Comparison of ENCODE assay signal across 17 cellular contexts in genomic region chr9:127309715-127310114, GRCh38.
"Had no signal": no experiment of that assay in that cellular context is flagged by ENCODE, and none has a peak within 500 bp of the region (broad histone marks: within the 10 kb centered on the region; RNA-seq: fewer than 3 reads in every experiment).

No MANE protein-coding gene starts in this region.

- DNase-seq: activated CD4-positive, alpha-beta T cell treated with anti-CD3 and anti-CD28 coated beads, Interleukin-2, amount 10 ng/mL, durations not matched to agents 7 days and 5 days; activated CD8-positive, alpha-beta T cell treated with anti-CD3 and anti-CD28 coated beads, Interleukin-2, amount 10 ng/mL, durations not matched to agents 7 days and 5 days; activated naive CD4-positive, alpha-beta T cell treated with anti-CD3 and anti-CD28 coated beads for 36 hours; activated T-cell treated with anti-CD3 and anti-CD28 coated beads, Interleukin-2, amount 50 U/mL, for 4 hours; aorta; left colon; nucleus accumbens; stimulated activated CD4-positive, alpha-beta T cell treated with anti-CD3 and anti-CD28 coated beads, Interleukin-12 subunit alpha, Interleukin-12 subunit beta, amount 100 ng/mL, for 4 hours; stimulated activated CD4-positive, alpha-beta T cell treated with anti-CD3 and anti-CD28 coated beads, Interleukin-1b, Interleukin-23, amount 100 ng/mL, for 48 hours; stimulated activated CD8-positive, alpha-beta memory T cell treated with anti-CD3 and anti-CD28 coated beads, Interleukin-4, amount 100 ng/mL, for 48 hours; stimulated activated naive CD4-positive, alpha-beta T cell treated with Interleukin-2 at 50 U/mL for 16 hours; T-helper 1 cell; T-helper 9 cell; thyroid gland had no signal

- ATAC-seq: activated CD8-positive, alpha-beta T cell treated with anti-CD3 and anti-CD28 coated beads, Interleukin-2, amount 10 ng/mL, durations not matched to agents 7 days and 5 days; activated T-cell treated with anti-CD3 and anti-CD28 coated beads, Interleukin-2, amount 50 U/mL, for 4 hours; left colon had no signal

- H3K9me3 ChIP-seq: thyroid gland had no signal

- H3K36me3 ChIP-seq: thyroid gland had no signal

- H3K4me1 Mint-ChIP-seq: central memory CD8-positive, alpha-beta T cell; nephron had no signal

- H3K4me3 Mint-ChIP-seq: activated CD4-positive, alpha-beta T cell treated with anti-CD3 and anti-CD28 coated beads, Interleukin-2, amount 10 ng/mL, durations not matched to agents 7 days and 5 days; activated CD8-positive, alpha-beta T cell treated with anti-CD3 and anti-CD28 coated beads, Interleukin-2, amount 10 ng/mL, durations not matched to agents 7 days and 5 days; activated naive CD4-positive, alpha-beta T cell treated with anti-CD3 and anti-CD28 coated beads for 36 hours; activated T-cell treated with anti-CD3 and anti-CD28 coated beads, Interleukin-2, amount 50 U/mL, for 4 hours; central memory CD8-positive, alpha-beta T cell; nephron had no signal

- H3K4me3 ChIP-seq: coronary artery, thyroid gland had no signal

- H3K27ac Mint-ChIP-seq: activated CD4-positive, alpha-beta T cell treated with anti-CD3 and anti-CD28 coated beads, Interleukin-2, amount 10 ng/mL, durations not matched to agents 7 days and 5 days; activated CD8-positive, alpha-beta T cell treated with anti-CD3 and anti-CD28 coated beads, Interleukin-2, amount 10 ng/mL, durations not matched to agents 7 days and 5 days; activated naive CD4-positive, alpha-beta T cell treated with anti-CD3 and anti-CD28 coated beads for 36 hours; nephron had no signal

- H3K27me3 Mint-ChIP-seq: central memory CD8-positive, alpha-beta T cell had no signal

- H3K9me3 Mint-ChIP-seq: activated CD4-positive, alpha-beta T cell treated with anti-CD3 and anti-CD28 coated beads, Interleukin-2, amount 10 ng/mL, durations not matched to agents 7 days and 5 days; activated naive CD4-positive, alpha-beta T cell treated with anti-CD3 and anti-CD28 coated beads for 36 hours; activated T-cell treated with anti-CD3 and anti-CD28 coated beads, Interleukin-2, amount 50 U/mL, for 4 hours; central memory CD8-positive, alpha-beta T cell; nephron had no signal

- H3K27me3 ChIP-seq: thyroid gland had no signal
